8 cellular contexts compared by ENCODE assay signal in genomic region chr13:52450012-52450792, GRCh38. TPM values are rescaled to one million over a fixed set of nuclear protein-coding genes. Genes with fewer than 3 reads are reported as not detected.
DNase-seq lines count a peak whose midpoint lies in the region; ATAC-seq and TF ChIP-seq lines count a peak whose summit lies in the region.

Gene VPS36 (minus strand): TSS chr13:52450634. CDS start chr13:52450594, 40 bp downstream.

- H3K4me3 ChIP-seq in left ventricle myocardium inferior (peak within 1 kb of the TSS; percentile 95), prostate gland (peak within 1 kb of the TSS; percentile 92 to 94), urinary bladder (ENCODE audit: low read depth, low read length) (peak within 1 kb of the TSS; percentile 88)

- H3K27ac ChIP-seq in left ventricle myocardium inferior (replicated peaks): peak within 1 kb of the TSS; percentile 100
- H3K27ac ChIP-seq in prostate gland: peak within 1 kb of the TSS; percentile 89 to 96
- peak within 1 kb of the TSS; percentile 98 for H3K27ac ChIP-seq in urinary bladder (ENCODE audit: low read depth)

- WGBS in prostate gland: under 1% methylated on average over 68 of the region's 105 CpGs
- under 1% methylated on average over 105 of the region's 105 CpGs for WGBS in urinary bladder

- ATAC-seq in HG02870 (IDR thresholded peaks at IDR 0.05; ENCODE audit: unreplicated experiment): peak; percentile 57

- intact Hi-C loops in T-helper 1 cell treated with Interleukin-12 subunit alpha and Interleukin-12 subunit beta and Interleukin-4 antibody, amounts not matched to agents 30 ng/mL and 1 ng/mL, for 36 hours (cut with micrococcal nuclease): loop anchor here (1.0 to 10.0 kb wide), 10 partner anchors 107 to 866 kb away; partner anchors contain the start of genes ALG11, NEK3, SUGT1 and WDFY2
- intact Hi-C loops in left ventricle myocardium inferior (cut with micrococcal nuclease): no loop called here
- intact Hi-C loops in prostate gland (cut with DNase I): loop anchor here (5.0 to 10.0 kb wide), 4 partner anchors 103 to 995 kb away; partner anchors contain the start of genes ALG11, ATP7B, INTS6 and WDFY2

- in situ Hi-C loops in GM13976 (cut with MboI; ENCODE audit: low sequenced_read_pairs, unreplicated experiment): no loop called here

- no peaks in the 10 kb centered on the region for H3K9me3 ChIP-seq in left ventricle myocardium inferior (replicated peaks)
- no peaks in the 10 kb centered on the region for H3K9me3 ChIP-seq in prostate gland

- peak; percentile 76 for TF ChIP-seq POLR2A in prostate gland (IDR thresholded peaks at IDR 0.05)

- H3K27me3 ChIP-seq in left ventricle myocardium inferior (ENCODE audit: low read depth): no peaks in the 10 kb centered on the region
- H3K27me3 ChIP-seq in prostate gland (replicated peaks; ENCODE audit: insufficient read depth): no peaks in the 10 kb centered on the region

- peaks cover 56% of the 10 kb centered on the region for H3K4me1 ChIP-seq in left ventricle myocardium inferior
- H3K4me1 ChIP-seq in prostate gland (replicated peaks): peaks cover 2% of the 10 kb centered on the region
- H3K4me1 ChIP-seq in urinary bladder (ENCODE audit: insufficient read depth): no peaks in the 10 kb centered on the region

- peak; percentile 98 for TF ChIP-seq CTCF in GM13976 (IDR thresholded peaks at IDR 0.05; ENCODE audit: borderline replicate concordance, control extremely low read depth, extremely low read depth, insufficient read depth, missing control alignments)
- TF ChIP-seq CTCF in left ventricle myocardium inferior (IDR thresholded peaks at IDR 0.05; ENCODE audit: borderline replicate concordance): peak; percentile 100
- peak; percentile 99 to 100 (median 100) for TF ChIP-seq CTCF in prostate gland (IDR thresholded peaks at IDR 0.05)

- DNase-seq in GM13976 (ENCODE audit: low spot score) (peak; percentile 93), NCI-H146 treated with DMSO at 0.1 percent for 48 hours (lab: John Stamatoyannopoulos, UW; ENCODE audit: unreplicated experiment) (peak; percentile 90), amniotic stem cell (lab: John Stamatoyannopoulos, UW) (peak; percentile 84), left ventricle myocardium inferior (peak; percentile 97), prostate gland (ENCODE audit: low spot score) (peak; percentile 96)

- peaks cover 9% of the 10 kb centered on the region for H3K36me3 ChIP-seq in left ventricle myocardium inferior
- no peaks in the 10 kb centered on the region for H3K36me3 ChIP-seq in prostate gland
- H3K36me3 ChIP-seq in urinary bladder (ENCODE audit: insufficient read depth): no peaks in the 10 kb centered on the region

RNA-seq across cellular contexts. Expression of gene VPS36, which starts in this region (rescaled TPM):
- total RNA-seq in T-helper 1 cell treated with Interleukin-12 subunit alpha and Interleukin-12 subunit beta and Interleukin-4 antibody, amounts not matched to agents 30 ng/mL and 1 ng/mL, for 36 hours: 50.4 and 51.9 TPM in 2 replicates
- total RNA-seq in left ventricle myocardium inferior (32.3 TPM), prostate gland (10 to 100 TPM; 43.9 to 46.6 TPM), urinary bladder (118 TPM)
- 29.3 TPM for polyA plus RNA-seq in urinary bladder

Comparison
In these comparisons a context has a peak if more than half of its experiments do, and no peak if none do; other contexts are left out.
1. Peak in every context shown above with its lines: DNase-seq, ATAC-seq, H3K4me3 ChIP-seq and H3K27ac ChIP-seq.